In genomic region chr13:110068176-110068473, GRCh38 we compare ENCODE assay signal across 18 cellular contexts.
"Had no signal": no experiment of that assay in that cellular context is flagged by ENCODE, and none has a peak within 500 bp of the region (broad histone marks: within the 10 kb centered on the region; RNA-seq: fewer than 3 reads in every experiment).

No MANE protein-coding gene starts in this region.

- H3K4me3 ChIP-seq: coronary artery, esophagus muscularis mucosa, left lung, lower lobe of right lung, sigmoid colon, testis, tibial artery had no signal

- H3K27ac ChIP-seq: coronary artery, esophagus muscularis mucosa, foreskin keratinocyte, left lung, lower lobe of right lung, parathyroid adenoma, sigmoid colon, testis, tibial artery had no signal

- H3K27me3 ChIP-seq: esophagus muscularis mucosa, foreskin keratinocyte, left lung, sigmoid colon, testis, tibial artery had no signal

- H3K9me3 ChIP-seq: esophagus muscularis mucosa, left lung, lower lobe of right lung, sigmoid colon, testis, tibial artery had no signal

- H2AFZ ChIP-seq: parathyroid adenoma had no signal

- H3K4me1 ChIP-seq: esophagus muscularis mucosa, left lung, lower lobe of right lung, parathyroid adenoma, sigmoid colon, testis, tibial artery had no signal

- DNase-seq: dermis blood vessel endothelial cell; effector memory CD4-positive, alpha-beta T cell; foreskin keratinocyte; glutamatergic neuron; kidney; left lung; lower lobe of right lung; natural killer cell; sigmoid colon; stimulated activated CD4-positive, alpha-beta T cell treated with anti-CD3 and anti-CD28 coated beads, Interleukin-4, amount 100 ng/mL, for 4 hours; stimulated activated naive CD8-positive, alpha-beta T cell treated with anti-CD3 and anti-CD28 coated beads, Interleukin-15, Interleukin-2, amounts not matched to agents 100 U/mL and 50 U/mL, for 24 hours; substantia nigra; testis; tibial artery had no signal

- ATAC-seq: foreskin keratinocyte; left lung; natural killer cell; stimulated activated memory B cell treated with anti-CD40 and anti-IgM and Interleukin-4, amounts not matched to agents 10 μg/mL and 1 μg/mL and 100 μg/mL, for 72 hours; stimulated activated naive CD8-positive, alpha-beta T cell treated with anti-CD3 and anti-CD28 coated beads, Interleukin-15, Interleukin-2, amounts not matched to agents 100 U/mL and 50 U/mL, for 24 hours had no signal

- H3K36me3 ChIP-seq: esophagus muscularis mucosa, left lung, lower lobe of right lung, sigmoid colon, tibial artery had no signal

- H3K9ac ChIP-seq: parathyroid adenoma had no signal

- H3K79me2 ChIP-seq: parathyroid adenoma had no signal
